10 cellular contexts compared by ENCODE assay signal in the genomic region with DNA sequence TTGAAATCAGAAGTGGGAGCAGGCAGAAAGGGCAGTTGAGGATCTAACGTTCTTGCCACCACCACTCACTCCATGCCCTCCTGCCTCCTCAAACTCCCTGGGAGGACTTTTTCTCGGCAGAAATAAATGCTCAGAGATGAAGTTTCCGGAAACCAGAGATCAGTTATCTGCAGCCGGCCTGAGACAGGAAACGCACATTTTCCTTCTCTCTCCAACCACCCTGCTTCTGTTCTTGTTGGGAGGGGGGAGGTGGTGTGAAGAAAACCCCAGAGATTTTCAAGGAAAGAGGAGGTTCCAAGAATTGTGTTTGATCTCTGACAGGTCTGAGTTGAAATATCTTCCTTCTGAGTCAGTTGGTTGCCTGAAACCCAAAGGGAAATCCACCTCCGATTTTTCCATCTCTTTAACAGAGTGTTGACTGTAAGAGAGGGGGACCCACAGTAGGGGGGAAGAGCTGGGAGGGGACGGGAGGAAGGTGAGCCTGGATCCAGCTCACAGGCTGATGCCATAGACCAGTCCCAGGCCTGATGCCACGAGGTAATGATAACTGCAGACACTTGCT.
DNase-seq lines count a peak whose midpoint lies in the region; ATAC-seq and TF ChIP-seq lines count a peak whose summit lies in the region.
"Had no signal": no experiment of that assay in that cellular context is flagged by ENCODE, and none has a peak within 500 bp of the region (broad histone marks: within the 10 kb centered on the region; RNA-seq: fewer than 3 reads in every experiment).

No MANE protein-coding gene starts in this region.

- no peak overlapping the region for H3K27ac ChIP-seq in prostate gland
- H3K27ac ChIP-seq: epithelial cell of prostate had no signal

- H3K9me3 Mint-ChIP-seq in natural killer cell = no peaks in the 10 kb centered on the region

- no peaks in the 10 kb centered on the region for H3K9me3 ChIP-seq in prostate gland

- peaks cover 78 to 80% of the 10 kb centered on the region in 2 donors for H3K4me1 Mint-ChIP-seq in natural killer cell

- no peaks in the 10 kb centered on the region for H3K4me1 ChIP-seq in prostate gland (replicated peaks)

- TF ChIP-seq POLR2A in prostate gland (IDR thresholded peaks at IDR 0.05) = no peak

- no peak for TF ChIP-seq CTCF in natural killer cell (IDR thresholded peaks at IDR 0.05)
- no peak for TF ChIP-seq CTCF in prostate gland (IDR thresholded peaks at IDR 0.05)

- no peak overlapping the region for H3K4me3 ChIP-seq in prostate gland

- ATAC-seq in natural killer cell = peak; percentile 28 to 46 (median 43)
- no peak for ATAC-seq in GM21619 (IDR thresholded peaks at IDR 0.05; ENCODE audit: unreplicated experiment)
- ATAC-seq in HG03469 (IDR thresholded peaks at IDR 0.05; ENCODE audit: unreplicated experiment) = no peak

- peak overlapping the region; percentile 97 to 99 for H3K27ac Mint-ChIP-seq in natural killer cell

- no peaks in the 10 kb centered on the region for H3K36me3 ChIP-seq in prostate gland

- intact Hi-C loops in natural killer cell (cut with micrococcal nuclease) = no loop called here
- intact Hi-C loops in prostate gland (cut with DNase I) = no loop called here

- peak; percentile 27 for DNase-seq in EL
- peak; percentile 60 for DNase-seq in OCI-M1 (lab: John Stamatoyannopoulos, UW)
- DNase-seq in amniotic epithelial cell (ENCODE audit: low read depth) = peak; percentile 83
- DNase-seq in natural killer cell = no peak
- no peak for DNase-seq in globus pallidus (ENCODE audit: low spot score)
- no peak for DNase-seq in prostate gland (ENCODE audit: low spot score)
- DNase-seq: NCI-H526 treated with DMSO at 0.1 percent for 48 hours had no signal

- no peaks in the 10 kb centered on the region for H3K27me3 Mint-ChIP-seq in natural killer cell (ENCODE audit: low read depth in 2 of 2)

- H3K36me3 Mint-ChIP-seq in natural killer cell = peaks cover 8% of the 10 kb centered on the region

- H3K4me3 Mint-ChIP-seq in natural killer cell = peak overlapping the region; percentile 94

- H3K27me3 ChIP-seq in prostate gland (replicated peaks; ENCODE audit: insufficient read depth) = peaks cover 2% of the 10 kb centered on the region

- 60% methylated on average over 8 of the region's 8 CpGs for WGBS in prostate gland

Comparison
In these comparisons a context has a peak if more than half of its experiments do, and no peak if none do; other contexts are left out.
1. DNase-seq: peak in EL (single experiment), OCI-M1 (single experiment) and amniotic epithelial cell (single experiment); none in natural killer cell (single experiment), globus pallidus (single experiment) and prostate gland (single experiment).
2. ATAC-seq: peak in natural killer cell (3 of 3); none in GM21619 (single experiment) and HG03469 (single experiment).